29 cellular contexts compared by ENCODE assay signal in genomic region chr2:232479341-232480200, GRCh38. TPM values are rescaled to one million over a fixed set of nuclear protein-coding genes. Genes with fewer than 3 reads are reported as not detected.
DNase-seq lines count a peak whose midpoint lies in the region; ATAC-seq, FAIRE-seq and TF ChIP-seq lines count a peak whose summit lies in the region.
"Had no signal": no experiment of that assay in that cellular context is flagged by ENCODE, and none has a peak within 500 bp of the region (broad histone marks: within the 10 kb centered on the region; RNA-seq: fewer than 3 reads in every experiment).

No MANE protein-coding gene starts in this region.

- POLR2A ChIA-PET in K562 (lab: Yijun Ruan, JAX) = no interaction called here
- POLR2A ChIA-PET in SK-N-SH (lab: Yijun Ruan, JAX) = no interaction called here

- no peak overlapping the region for H3K27ac Mint-ChIP-seq in activated naive CD4-positive, alpha-beta T cell treated with anti-CD3 and anti-CD28 coated beads for 36 hours
- no peak overlapping the region for H3K27ac Mint-ChIP-seq in GM23338
- H3K27ac Mint-ChIP-seq: activated CD4-positive, alpha-beta T cell treated with anti-CD3 and anti-CD28 coated beads for 36 hours; activated T-helper 2 cell treated with anti-CD3 and anti-CD28 coated beads, Interferon-gamma antibody, Interleukin-2, Interleukin-4, amounts not matched to agents 10 μg/mL and 5 μg/mL and 100 μg/mL, durations not matched to agents 14 hours and 24 hours and 36 hours; brain had no signal

- H3K27me3 ChIP-seq in GM23338 (ENCODE audit: insufficient read depth) (peaks cover 14% of the 10 kb centered on the region), K562 (ENCODE audit: control insufficient read depth in 2 of 2, insufficient read depth in 2 of 2, low read length in 2 of 2) (peaks cover 0 to 19% of the 10 kb centered on the region in 2 experiments; a peak in 3 of 5 replicates), ovary (no peaks in the 10 kb centered on the region), SK-N-SH (ENCODE audit: insufficient read depth) (peaks cover 23% of the 10 kb centered on the region)
- H3K27me3 ChIP-seq: right atrium auricular region had no signal

- H3K4me2 ChIP-seq in GM23338 (no peak overlapping the region), K562 (ENCODE audit: insufficient read depth, low read length) (no peak overlapping the region), SK-N-SH (no peak overlapping the region)

- ATAC-seq in GM23338 = peak; percentile 42
- ATAC-seq in K562 = peak; percentile 74
- ATAC-seq: activated CD4-positive, alpha-beta T cell treated with anti-CD3 and anti-CD28 coated beads for 36 hours; esophagus mucosa had no signal

- no peak for FAIRE-seq in K562 (lab: Jason Lieb, UNC)
- FAIRE-seq: GM18507, islet of Langerhans, TTC549 had no signal

- H3K4me3 Mint-ChIP-seq in activated naive CD4-positive, alpha-beta T cell treated with anti-CD3 and anti-CD28 coated beads for 36 hours = no peak overlapping the region
- H3K4me3 Mint-ChIP-seq in GM23338 = no peak overlapping the region
- H3K4me3 Mint-ChIP-seq: activated CD4-positive, alpha-beta T cell treated with anti-CD3 and anti-CD28 coated beads for 36 hours; brain had no signal

- no peaks in the 10 kb centered on the region for H3K36me3 Mint-ChIP-seq in activated naive CD4-positive, alpha-beta T cell treated with anti-CD3 and anti-CD28 coated beads for 36 hours (ENCODE audit: low read depth)
- no peaks in the 10 kb centered on the region for H3K36me3 Mint-ChIP-seq in GM23338 (ENCODE audit: low read depth)
- H3K36me3 Mint-ChIP-seq: brain had no signal

- H3K4me1 ChIP-seq in GM23338 (ENCODE audit: insufficient read depth) (no peaks in the 10 kb centered on the region), K562 (replicated peaks in 1 of 2; ENCODE audit: control insufficient read depth in 2 of 2, insufficient read depth in 2 of 2, low read length in 2 of 2) (peaks cover 0 to 3% of the 10 kb centered on the region in 2 experiments; a peak in 1 of 5 replicates), ovary (ENCODE audit: insufficient read depth) (no peaks in the 10 kb centered on the region), SK-N-SH (ENCODE audit: control insufficient read depth in 1 of 2, insufficient read depth in 2 of 2, low read depth in 1 of 2, low read length in 1 of 2) (no peaks in the 10 kb centered on the region)
- H3K4me1 ChIP-seq: right atrium auricular region had no signal

- H3K9me2 ChIP-seq in GM23338 (ENCODE audit: insufficient read depth) = no peaks in the 10 kb centered on the region
- no peaks in the 10 kb centered on the region for H3K9me2 ChIP-seq in SK-N-SH

- TF ChIP-seq POLR2A in K562 (conservative IDR thresholded peaks at IDR 0.05) = no peak
- no peak for TF ChIP-seq POLR2A in ovary (IDR thresholded peaks at IDR 0.05)

- in situ Hi-C loops in K562 (cut with MboI) = no loop called here

- WGBS in K562 (ENCODE audit: insufficient coverage, low coverage, missing lambda C conversion rate) = 1% methylated on average over 12 of the region's 21 CpGs
- 79 to 80% (median 79%) methylated on average over 21 of the region's 21 CpGs for WGBS in ovary, 3 donors
- WGBS in SK-N-SH (ENCODE audit: low lambda C conversion rate) = 50% methylated on average over 4 of the region's 21 CpGs

- no TSS peak for BruUV-seq in K562 (replicated peaks; lab: Mats Ljungman, UMichigan)

- no peaks in the 10 kb centered on the region for H3K9me3 ChIP-seq in K562 (replicated peaks; ENCODE audit: control insufficient read depth, insufficient read depth, low read depth, low read length)
- H3K9me3 ChIP-seq in ovary = no peaks in the 10 kb centered on the region
- no peaks in the 10 kb centered on the region for H3K9me3 ChIP-seq in SK-N-SH
- H3K9me3 ChIP-seq: right atrium auricular region had no signal

- TF ChIP-seq RAD21 in K562 (CRISPR knock-in tag; conservative IDR thresholded peaks at IDR 0.05 in 1 of 2, IDR thresholded peaks at IDR 0.05 in 1 of 2) (no peak), SK-N-SH (IDR thresholded peaks at IDR 0.05; ENCODE audit: low read length) (no peak)

- no peaks in the 10 kb centered on the region for H3K9me1 ChIP-seq in K562 (ENCODE audit: control insufficient read depth, insufficient read depth, low read length)

- CTCF ChIA-PET in activated naive CD4-positive, alpha-beta T cell treated with anti-CD3 and anti-CD28 coated beads for 36 hours (lab: Charles Lee) = no interaction called here
- CTCF ChIA-PET in K562 (lab: Yijun Ruan, JAX; ENCODE audit: low intra/inter-chr PET ratio) = no interaction called here
- CTCF ChIA-PET in SK-N-SH (lab: Yijun Ruan, JAX) = no interaction called here

- TF ChIP-seq EP300 in K562 (IDR thresholded peaks at IDR 0.05; ENCODE audit: low read length) (no peak), ovary (IDR thresholded peaks at IDR 0.05) (no peak), SK-N-SH (IDR thresholded peaks at IDR 0.05; ENCODE audit: borderline replicate concordance in 1 of 2, low read depth in 1 of 2, low read length in 1 of 2) (no peak)

- H3K27ac ChIP-seq in GM23338 (ENCODE audit: low read depth) (no peak overlapping the region), K562 (ENCODE audit: extremely low read depth, low read depth, low read length) (no peak overlapping the region), ovary (no peak overlapping the region), SK-N-SH (ENCODE audit: low read depth in 2 of 2, low read length in 1 of 2) (no peak overlapping the region)
- H3K27ac ChIP-seq: C4-2B, right atrium auricular region had no signal

- H2AFZ ChIP-seq in GM23338 (no peak overlapping the region), K562 (ENCODE audit: low read depth, low read length) (no peak overlapping the region), SK-N-SH (ENCODE audit: low read depth) (no peak overlapping the region)

- no peak overlapping the region for H3K9ac ChIP-seq in K562 (ENCODE audit: insufficient read depth in 1 of 2, low read depth in 2 of 2, low read length in 2 of 2)
- H3K9ac ChIP-seq in SK-N-SH = no peak overlapping the region

- no peaks in the 10 kb centered on the region for H4K20me1 ChIP-seq in GM23338 (replicated peaks; ENCODE audit: insufficient read depth)
- H4K20me1 ChIP-seq in K562 (replicated peaks; ENCODE audit: control insufficient read depth, insufficient read depth, low read length) = no peaks in the 10 kb centered on the region
- no peaks in the 10 kb centered on the region for H4K20me1 ChIP-seq in SK-N-SH (ENCODE audit: insufficient read depth)

- TF ChIP-seq CTCF in GM23338 (conservative IDR thresholded peaks at IDR 0.05; ENCODE audit: low read depth in 2 of 2) (peak in 1 of 2 experiments; percentile 45; a peak in 2 of 4 replicates), K562 (IDR thresholded peaks at IDR 0.05 in 2 of 3, conservative IDR thresholded peaks at IDR 0.05 in 1 of 3; ENCODE audit: insufficient read depth in 2 of 3, low read depth in 1 of 3, low read length in 3 of 3) (no peak), ovary (IDR thresholded peaks at IDR 0.05) (no peak), SK-N-SH (IDR thresholded peaks at IDR 0.05) (no peak)

- intact Hi-C loops in activated naive CD4-positive, alpha-beta T cell treated with anti-CD3 and anti-CD28 coated beads for 36 hours (cut with micrococcal nuclease) = no loop called here
- intact Hi-C loops in K562 (cut with micrococcal nuclease) (no loop called here), ovary (cut with DNase I) (no loop called here)

- no peaks in the 10 kb centered on the region for H3F3A ChIP-seq in GM23338 (replicated peaks; ENCODE audit: low read depth)
- H3F3A ChIP-seq in SK-N-SH (replicated peaks; ENCODE audit: insufficient read depth) = no peaks in the 10 kb centered on the region

- no peaks in the 10 kb centered on the region for H3K36me3 ChIP-seq in GM23338 (ENCODE audit: insufficient read depth)
- H3K36me3 ChIP-seq in K562 (ENCODE audit: control insufficient read depth, insufficient read depth, low read length) = no peaks in the 10 kb centered on the region
- no peaks in the 10 kb centered on the region for H3K36me3 ChIP-seq in ovary
- no peaks in the 10 kb centered on the region for H3K36me3 ChIP-seq in SK-N-SH (replicated peaks in 1 of 2; ENCODE audit: control insufficient read depth in 1 of 2, insufficient read depth in 2 of 2, low read length in 1 of 2)
- H3K36me3 ChIP-seq: right atrium auricular region had no signal

- H3K9me3 Mint-ChIP-seq in activated naive CD4-positive, alpha-beta T cell treated with anti-CD3 and anti-CD28 coated beads for 36 hours = no peaks in the 10 kb centered on the region
- H3K9me3 Mint-ChIP-seq in GM23338 = no peaks in the 10 kb centered on the region
- H3K9me3 Mint-ChIP-seq: activated T-helper 2 cell treated with anti-CD3 and anti-CD28 coated beads, Interferon-gamma antibody, Interleukin-2, Interleukin-4, amounts not matched to agents 10 μg/mL and 5 μg/mL and 100 μg/mL, durations not matched to agents 14 hours and 24 hours and 36 hours had no signal

- H3K79me2 ChIP-seq in GM23338 (replicated peaks; ENCODE audit: insufficient read depth) (no peaks in the 10 kb centered on the region), K562 (ENCODE audit: control insufficient read depth, insufficient read depth, low read length) (no peaks in the 10 kb centered on the region), SK-N-SH (ENCODE audit: insufficient read depth) (no peaks in the 10 kb centered on the region)

- H3K4me3 ChIP-seq in GM23338 (no peak overlapping the region), K562 (no peak overlapping the region), ovary (no peak overlapping the region), SK-N-SH (ENCODE audit: low read depth in 2 of 2, low read length in 1 of 2) (no peak overlapping the region)
- H3K4me3 ChIP-seq: right atrium auricular region had no signal

- peaks cover 6% of the 10 kb centered on the region for H3K27me3 Mint-ChIP-seq in activated naive CD4-positive, alpha-beta T cell treated with anti-CD3 and anti-CD28 coated beads for 36 hours (ENCODE audit: low read depth)
- H3K27me3 Mint-ChIP-seq in GM23338 (ENCODE audit: insufficient read depth, low read depth, poor library complexity) = peaks cover 27% of the 10 kb centered on the region

- H3K4me1 Mint-ChIP-seq in activated naive CD4-positive, alpha-beta T cell treated with anti-CD3 and anti-CD28 coated beads for 36 hours (ENCODE audit: low read depth) = no peaks in the 10 kb centered on the region
- peaks cover 5% of the 10 kb centered on the region; the same call in 2 of the 3 replicates for H3K4me1 Mint-ChIP-seq in GM23338
- H3K4me1 Mint-ChIP-seq: activated CD4-positive, alpha-beta T cell treated with anti-CD3 and anti-CD28 coated beads for 36 hours had no signal

- peak; percentile 3 for DNase-seq in activated naive CD4-positive, alpha-beta T cell treated with anti-CD3 and anti-CD28 coated beads for 36 hours
- no peak for DNase-seq in activated naive CD4-positive, alpha-beta T cell (lab: John Stamatoyannopoulos, UW)
- DNase-seq in GM23338 (ENCODE audit: low spot score) = no peak
- DNase-seq in K562 (ENCODE audit: extremely low read depth in 1 of 4, low spot score in 3 of 4) = peak in 1 of 4 experiments; percentile 17
- peak; percentile 2 to 29 (median 27) for DNase-seq in ovary
- no peak for DNase-seq in NCI-H2081 (lab: John Stamatoyannopoulos, UW)
- no peak for DNase-seq in SK-N-SH
- DNase-seq in NCI-H526 (lab: John Stamatoyannopoulos, UW) = no peak
- DNase-seq: activated CD4-positive, alpha-beta T cell treated with anti-CD3 and anti-CD28 coated beads for 36 hours; effector memory CD4-positive, alpha-beta T cell; foreskin melanocyte; HCEC 1CT; mammary epithelial cell; NCI-H1694; SIG-M5; T-helper 1 cell had no signal

RNA-seq across cellular contexts. Expression of gene ECEL1, which starts 8.1 kb away (rescaled TPM):
- total RNA-seq in activated naive CD4-positive, alpha-beta T cell treated with anti-CD3 and anti-CD28 coated beads for 36 hours = under 1 TPM in 1 of 2 experiments, not detected in 1; 0.12 TPM
- 17.5 and 18.0 TPM in 2 replicates for total RNA-seq in GM23338 (2014; rRNA removed; shearing (Covaris generic))
- polyA plus RNA-seq in GM23338 (2016; fragmentation: Nextera tagmentation; extraction: Ambion mirVana) (6.7 and 9.3 TPM in 2 replicates), K562 (2011; rRNA removed) (not detected in 2 replicates), K562 (2014; fragmentation: Illumina TruSeq; extraction: Trizol) (not detected in 2 replicates), K562 (2014; fragmentation: Nextera tagmentation; extraction: Ambion mirVana) (not detected), K562 (2014; rRNA removed) (not detected in 2 replicates), ovary (10 to 100 TPM in 1 of 2 donors, 1 to 10 TPM in 1; 2.4 to 41.9 TPM), SK-N-SH (2012; rRNA removed) (not detected in 2 replicates)
- total RNA-seq in K562 (2011; cell fraction: chromatin; rRNA removed; ENCODE audit: low replicate concordance) = not detected in 2 replicates
- total RNA-seq in K562 (2011; cell fraction: nucleolus; rRNA removed) = not detected in 2 replicates
- total RNA-seq in K562 (2011; cell fraction: nucleoplasm; rRNA removed) = not detected in 2 replicates
- total RNA-seq in K562 (2014; rRNA removed) (not detected in 2 replicates), K562 (2014; rRNA removed; fragmentation: Illumina TruSeq; extraction: Trizol) (not detected in 2 replicates), K562 (2015; rRNA removed; fragmentation: Illumina TruSeq; extraction: Trizol) (not detected in 2 replicates), K562 (2021) (0.09 TPM in 1 of 2 replicates, not detected in the other), ovary (100 to 1,000 TPM in 2 of 7 donors, 10 to 100 TPM in 5; 34.8 to 251 (median 48.8) TPM)
- not detected in 2 replicates for polyA plus RNA-seq in K562 (2011; cell fraction: cytosol; rRNA removed)
- polyA plus RNA-seq in K562 (2011; cell fraction: nucleus; rRNA removed) = not detected in 2 replicates
- not detected in 2 replicates for polyA plus RNA-seq in K562 (2012)
- not detected in 2 replicates for polyA minus RNA-seq in K562 (2011; rRNA and poly(A)+ RNA removed)
- not detected in 2 replicates for polyA minus RNA-seq in K562 (2011; cell fraction: cytosol; rRNA and poly(A)+ RNA removed)
- not detected in 2 replicates for polyA minus RNA-seq in K562 (2011; cell fraction: nucleus; rRNA and poly(A)+ RNA removed)
- polyA plus RNA-seq in SK-N-SH (2012; cell fraction: cytosol; rRNA removed) = 0.03 TPM in 1 of 2 replicates, not detected in the other
- not detected in 2 replicates for polyA plus RNA-seq in SK-N-SH (2012; cell fraction: nucleus; rRNA removed)
- total RNA-seq: esophagus mucosa, mammary epithelial cell, MCF 10A, right atrium auricular region had no signal
- polyA plus RNA-seq: AG04450, mammary epithelial cell had no signal

RNA-seq across cellular contexts. Expression of gene ALPI, which starts 23.6 kb away (rescaled TPM):
- not detected for total RNA-seq in activated naive CD4-positive, alpha-beta T cell treated with anti-CD3 and anti-CD28 coated beads for 36 hours
- total RNA-seq in GM23338 (2014; rRNA removed; shearing (Covaris generic)) = not detected in 2 replicates
- polyA plus RNA-seq in GM23338 (2016; fragmentation: Nextera tagmentation; extraction: Ambion mirVana) = not detected in 2 replicates
- not detected in 2 replicates for total RNA-seq in K562 (2011; cell fraction: chromatin; rRNA removed; ENCODE audit: low replicate concordance)
- total RNA-seq in K562 (2011; cell fraction: nucleolus; rRNA removed) = not detected in 2 replicates
- not detected in 2 replicates for total RNA-seq in K562 (2011; cell fraction: nucleoplasm; rRNA removed)
- not detected in 2 replicates for total RNA-seq in K562 (2014; rRNA removed)
- total RNA-seq in K562 (2014; rRNA removed; fragmentation: Illumina TruSeq; extraction: Trizol) = not detected in 2 replicates
- total RNA-seq in K562 (2015; rRNA removed; fragmentation: Illumina TruSeq; extraction: Trizol) = not detected in 2 replicates
- not detected in 2 replicates for total RNA-seq in K562 (2021)
- not detected in 2 replicates for polyA plus RNA-seq in K562 (2011; rRNA removed)
- polyA plus RNA-seq in K562 (2011; cell fraction: cytosol; rRNA removed) = 0.03 TPM in 1 of 2 replicates, not detected in the other
- polyA plus RNA-seq in K562 (2011; cell fraction: nucleus; rRNA removed) = not detected in 2 replicates
- polyA plus RNA-seq in K562 (2012) = not detected in 2 replicates
- not detected in 2 replicates for polyA plus RNA-seq in K562 (2014; fragmentation: Illumina TruSeq; extraction: Trizol)
- polyA plus RNA-seq in K562 (2014; fragmentation: Nextera tagmentation; extraction: Ambion mirVana) = not detected
- polyA plus RNA-seq in K562 (2014; rRNA removed) = not detected in 2 replicates
- polyA minus RNA-seq in K562 (2011; rRNA and poly(A)+ RNA removed) = not detected in 2 replicates
- polyA minus RNA-seq in K562 (2011; cell fraction: cytosol; rRNA and poly(A)+ RNA removed) = not detected in 2 replicates
- not detected in 2 replicates for polyA minus RNA-seq in K562 (2011; cell fraction: nucleus; rRNA and poly(A)+ RNA removed)
- total RNA-seq in ovary = under 1 TPM in 1 of 7 donors, not detected in 6; 0.72 TPM
- not detected for polyA plus RNA-seq in ovary
- not detected in 2 replicates for polyA plus RNA-seq in SK-N-SH (2012; rRNA removed)
- polyA plus RNA-seq in SK-N-SH (2012; cell fraction: cytosol; rRNA removed) = not detected in 2 replicates
- not detected in 2 replicates for polyA plus RNA-seq in SK-N-SH (2012; cell fraction: nucleus; rRNA removed)
- total RNA-seq: activated CD4-positive, alpha-beta T cell treated with anti-CD3 and anti-CD28 coated beads for 36 hours; activated T-helper 2 cell treated with anti-CD3 and anti-CD28 coated beads, Interferon-gamma antibody, Interleukin-2, Interleukin-4, amounts not matched to agents 10 μg/mL and 5 μg/mL and 100 μg/mL, durations not matched to agents 14 hours and 24 hours and 36 hours; esophagus mucosa; mammary epithelial cell; MCF 10A; omental fat pad; right atrium auricular region; ureter had no signal
- polyA plus RNA-seq: AG04450, mammary epithelial cell had no signal

RNA-seq across cellular contexts. Expression of gene PRSS56, which starts 40.6 kb away (rescaled TPM):
- total RNA-seq in activated naive CD4-positive, alpha-beta T cell treated with anti-CD3 and anti-CD28 coated beads for 36 hours = not detected
- 0.31 TPM in 1 of 2 replicates, not detected in the other for total RNA-seq in GM23338 (2014; rRNA removed; shearing (Covaris generic))
- polyA plus RNA-seq in GM23338 (2016; fragmentation: Nextera tagmentation; extraction: Ambion mirVana) (0.27 TPM in 1 of 2 replicates, not detected in the other), K562 (2011; rRNA removed) (not detected in 2 replicates), K562 (2014; fragmentation: Illumina TruSeq; extraction: Trizol) (not detected in 2 replicates), K562 (2014; fragmentation: Nextera tagmentation; extraction: Ambion mirVana) (not detected), K562 (2014; rRNA removed) (not detected in 2 replicates), ovary (not detected), SK-N-SH (2012; rRNA removed) (not detected in 2 replicates)
- not detected in 2 replicates for total RNA-seq in K562 (2011; cell fraction: chromatin; rRNA removed; ENCODE audit: low replicate concordance)
- total RNA-seq in K562 (2011; cell fraction: nucleolus; rRNA removed) = not detected in 2 replicates
- total RNA-seq in K562 (2011; cell fraction: nucleoplasm; rRNA removed) = not detected in 2 replicates
- total RNA-seq in K562 (2014; rRNA removed) (not detected in 2 replicates), K562 (2014; rRNA removed; fragmentation: Illumina TruSeq; extraction: Trizol) (not detected in 2 replicates), K562 (2015; rRNA removed; fragmentation: Illumina TruSeq; extraction: Trizol) (not detected in 2 replicates), K562 (2021) (not detected in 2 replicates), ovary (under 1 TPM in 2 of 7 donors, not detected in 5; 0.27 to 0.35 TPM)
- polyA plus RNA-seq in K562 (2011; cell fraction: cytosol; rRNA removed) = not detected in 2 replicates
- not detected in 2 replicates for polyA plus RNA-seq in K562 (2011; cell fraction: nucleus; rRNA removed)
- polyA plus RNA-seq in K562 (2012) = not detected in 2 replicates
- polyA minus RNA-seq in K562 (2011; rRNA and poly(A)+ RNA removed) = not detected in 2 replicates
- not detected in 2 replicates for polyA minus RNA-seq in K562 (2011; cell fraction: cytosol; rRNA and poly(A)+ RNA removed)
- polyA minus RNA-seq in K562 (2011; cell fraction: nucleus; rRNA and poly(A)+ RNA removed) = not detected in 2 replicates
- not detected in 2 replicates for polyA plus RNA-seq in SK-N-SH (2012; cell fraction: cytosol; rRNA removed)
- polyA plus RNA-seq in SK-N-SH (2012; cell fraction: nucleus; rRNA removed) = not detected in 2 replicates
- total RNA-seq: activated CD4-positive, alpha-beta T cell treated with anti-CD3 and anti-CD28 coated beads for 36 hours; activated T-helper 2 cell treated with anti-CD3 and anti-CD28 coated beads, Interferon-gamma antibody, Interleukin-2, Interleukin-4, amounts not matched to agents 10 μg/mL and 5 μg/mL and 100 μg/mL, durations not matched to agents 14 hours and 24 hours and 36 hours; esophagus mucosa; mammary epithelial cell; MCF 10A; omental fat pad; ureter had no signal
- polyA plus RNA-seq: adipose tissue, AG04450, mammary epithelial cell had no signal

RNA-seq across cellular contexts. Expression of gene CHRND, which starts 46.4 kb away (rescaled TPM):
- total RNA-seq in activated naive CD4-positive, alpha-beta T cell treated with anti-CD3 and anti-CD28 coated beads for 36 hours = not detected
- 0.10 TPM in 1 of 2 replicates, not detected in the other for total RNA-seq in GM23338 (2014; rRNA removed; shearing (Covaris generic))
- polyA plus RNA-seq in GM23338 (2016; fragmentation: Nextera tagmentation; extraction: Ambion mirVana) (0.11 TPM in 1 of 2 replicates, not detected in the other), K562 (2011; rRNA removed) (not detected in 2 replicates), K562 (2014; fragmentation: Illumina TruSeq; extraction: Trizol) (not detected in 2 replicates), K562 (2014; fragmentation: Nextera tagmentation; extraction: Ambion mirVana) (not detected), K562 (2014; rRNA removed) (not detected in 2 replicates), ovary (not detected), SK-N-SH (2012; rRNA removed) (0.12 TPM in 1 of 2 replicates, not detected in the other)
- total RNA-seq in K562 (2011; cell fraction: chromatin; rRNA removed; ENCODE audit: low replicate concordance) = not detected in 2 replicates
- not detected in 2 replicates for total RNA-seq in K562 (2011; cell fraction: nucleolus; rRNA removed)
- total RNA-seq in K562 (2011; cell fraction: nucleoplasm; rRNA removed) = not detected in 2 replicates
- total RNA-seq in K562 (2014; rRNA removed) (not detected in 2 replicates), K562 (2014; rRNA removed; fragmentation: Illumina TruSeq; extraction: Trizol) (not detected in 2 replicates), K562 (2015; rRNA removed; fragmentation: Illumina TruSeq; extraction: Trizol) (not detected in 2 replicates), K562 (2021) (not detected in 2 replicates), ovary (under 1 TPM in 2 of 7 donors, not detected in 5; 0.28 to 0.40 TPM)
- not detected in 2 replicates for polyA plus RNA-seq in K562 (2011; cell fraction: cytosol; rRNA removed)
- polyA plus RNA-seq in K562 (2011; cell fraction: nucleus; rRNA removed) = not detected in 2 replicates
- polyA plus RNA-seq in K562 (2012) = not detected in 2 replicates
- polyA minus RNA-seq in K562 (2011; rRNA and poly(A)+ RNA removed) = not detected in 2 replicates
- not detected in 2 replicates for polyA minus RNA-seq in K562 (2011; cell fraction: cytosol; rRNA and poly(A)+ RNA removed)
- not detected in 2 replicates for polyA minus RNA-seq in K562 (2011; cell fraction: nucleus; rRNA and poly(A)+ RNA removed)
- not detected in 2 replicates for polyA plus RNA-seq in SK-N-SH (2012; cell fraction: cytosol; rRNA removed)
- 0.06 TPM in 1 of 2 replicates, not detected in the other for polyA plus RNA-seq in SK-N-SH (2012; cell fraction: nucleus; rRNA removed)
- total RNA-seq: activated CD4-positive, alpha-beta T cell treated with anti-CD3 and anti-CD28 coated beads for 36 hours; activated T-helper 2 cell treated with anti-CD3 and anti-CD28 coated beads, Interferon-gamma antibody, Interleukin-2, Interleukin-4, amounts not matched to agents 10 μg/mL and 5 μg/mL and 100 μg/mL, durations not matched to agents 14 hours and 24 hours and 36 hours; esophagus mucosa; mammary epithelial cell; MCF 10A; omental fat pad; ureter had no signal
- polyA plus RNA-seq: AG04450, mammary epithelial cell had no signal

RNA-seq across cellular contexts. Expression of gene CHRNG, which starts 59.9 kb away (rescaled TPM):
- total RNA-seq in activated naive CD4-positive, alpha-beta T cell treated with anti-CD3 and anti-CD28 coated beads for 36 hours = not detected
- total RNA-seq in GM23338 (2014; rRNA removed; shearing (Covaris generic)) = not detected in 2 replicates
- polyA plus RNA-seq in GM23338 (2016; fragmentation: Nextera tagmentation; extraction: Ambion mirVana) (not detected in 2 replicates), K562 (2011; rRNA removed) (not detected in 2 replicates), K562 (2014; fragmentation: Illumina TruSeq; extraction: Trizol) (not detected in 2 replicates), K562 (2014; fragmentation: Nextera tagmentation; extraction: Ambion mirVana) (not detected), K562 (2014; rRNA removed) (not detected in 2 replicates), ovary (not detected), SK-N-SH (2012; rRNA removed) (not detected in 2 replicates)
- not detected in 2 replicates for total RNA-seq in K562 (2011; cell fraction: chromatin; rRNA removed; ENCODE audit: low replicate concordance)
- not detected in 2 replicates for total RNA-seq in K562 (2011; cell fraction: nucleolus; rRNA removed)
- not detected in 2 replicates for total RNA-seq in K562 (2011; cell fraction: nucleoplasm; rRNA removed)
- total RNA-seq in K562 (2014; rRNA removed) (not detected in 2 replicates), K562 (2014; rRNA removed; fragmentation: Illumina TruSeq; extraction: Trizol) (not detected in 2 replicates), K562 (2015; rRNA removed; fragmentation: Illumina TruSeq; extraction: Trizol) (not detected in 2 replicates), K562 (2021) (not detected in 2 replicates), ovary (not detected)
- not detected in 2 replicates for polyA plus RNA-seq in K562 (2011; cell fraction: cytosol; rRNA removed)
- not detected in 2 replicates for polyA plus RNA-seq in K562 (2011; cell fraction: nucleus; rRNA removed)
- 0.07 TPM in 1 of 2 replicates, not detected in the other for polyA plus RNA-seq in K562 (2012)
- polyA minus RNA-seq in K562 (2011; rRNA and poly(A)+ RNA removed) = not detected in 2 replicates
- polyA minus RNA-seq in K562 (2011; cell fraction: cytosol; rRNA and poly(A)+ RNA removed) = not detected in 2 replicates
- not detected in 2 replicates for polyA minus RNA-seq in K562 (2011; cell fraction: nucleus; rRNA and poly(A)+ RNA removed)
- not detected in 2 replicates for polyA plus RNA-seq in SK-N-SH (2012; cell fraction: cytosol; rRNA removed)
- polyA plus RNA-seq in SK-N-SH (2012; cell fraction: nucleus; rRNA removed) = not detected in 2 replicates
- total RNA-seq: activated CD4-positive, alpha-beta T cell treated with anti-CD3 and anti-CD28 coated beads for 36 hours; activated T-helper 2 cell treated with anti-CD3 and anti-CD28 coated beads, Interferon-gamma antibody, Interleukin-2, Interleukin-4, amounts not matched to agents 10 μg/mL and 5 μg/mL and 100 μg/mL, durations not matched to agents 14 hours and 24 hours and 36 hours; esophagus mucosa; mammary epithelial cell; MCF 10A; omental fat pad; right atrium auricular region; ureter had no signal
- polyA plus RNA-seq: adipose tissue, AG04450, mammary epithelial cell had no signal

Comparison
In these comparisons a context has a peak if more than half of its experiments do, and no peak if none do; other contexts are left out.
1. DNase-seq: peak in activated naive CD4-positive, alpha-beta T cell treated with anti-CD3 and anti-CD28 coated beads for 36 hours (single experiment) and ovary (5 of 5); none in activated naive CD4-positive, alpha-beta T cell (0 of 4), GM23338 (single experiment), NCI-H2081 (0 of 2), SK-N-SH (single experiment) and NCI-H526 (0 of 2).
2. RNA of gene ECEL1, which starts 8.1 kb away (total RNA-seq): 34.8 to 251 TPM in ovary and 17.5 to 18.0 TPM in GM23338; 0.12 TPM in activated naive CD4-positive, alpha-beta T cell treated with anti-CD3 and anti-CD28 coated beads for 36 hours and 0.09 TPM in K562; every median in the first group is over 10 times any median in the second.